In genomic region chrX:13742397-13743176, GRCh38 we compare ENCODE assay signal across 8 cellular contexts. TPM values are rescaled to one million over a fixed set of nuclear protein-coding genes. Genes with fewer than 3 reads are reported as not detected.
DNase-seq lines count a peak whose midpoint lies in the region; ATAC-seq lines count a peak whose summit lies in the region.

No MANE protein-coding gene starts in this region.

- H3K36me3 Mint-ChIP-seq in CD4-positive, alpha-beta memory T cell = peaks cover 33 to 39% of the 10 kb centered on the region in 2 donors
- H3K36me3 Mint-ChIP-seq in activated naive CD4-positive, alpha-beta T cell treated with anti-CD3 and anti-CD28 coated beads for 36 hours (ENCODE audit: low read depth) = peaks cover 14% of the 10 kb centered on the region

- H3K4me3 Mint-ChIP-seq in CD4-positive, alpha-beta memory T cell = peak overlapping the region; percentile 74 to 91 (median 82)
- peak overlapping the region; percentile 58 for H3K4me3 Mint-ChIP-seq in activated naive CD4-positive, alpha-beta T cell treated with anti-CD3 and anti-CD28 coated beads for 36 hours

- H3K36me3 ChIP-seq in CD4-positive, alpha-beta memory T cell (ENCODE audit: insufficient read depth, low read length) = peaks cover 14% of the 10 kb centered on the region

- H3K27me3 Mint-ChIP-seq in CD4-positive, alpha-beta memory T cell = no peaks in the 10 kb centered on the region
- no peaks in the 10 kb centered on the region for H3K27me3 Mint-ChIP-seq in activated naive CD4-positive, alpha-beta T cell treated with anti-CD3 and anti-CD28 coated beads for 36 hours (ENCODE audit: low read depth)

- H3K27ac Mint-ChIP-seq in CD4-positive, alpha-beta memory T cell = peak overlapping the region; percentile 94 to 97 (median 96)
- peak overlapping the region; percentile 85 for H3K27ac Mint-ChIP-seq in activated naive CD4-positive, alpha-beta T cell treated with anti-CD3 and anti-CD28 coated beads for 36 hours

- ATAC-seq in GM21360 (IDR thresholded peaks at IDR 0.05; ENCODE audit: unreplicated experiment) (peak; percentile 90), HG03520 (IDR thresholded peaks at IDR 0.05; ENCODE audit: unreplicated experiment) (peak; percentile 86)

- peak overlapping the region; percentile 69 for H3K27ac ChIP-seq in CD4-positive, alpha-beta memory T cell (ENCODE audit: low read depth, low read length)

- H3K4me1 Mint-ChIP-seq in CD4-positive, alpha-beta memory T cell = peaks cover 15 to 28% (median 23%) of the 10 kb centered on the region in 4 donors
- H3K4me1 Mint-ChIP-seq in activated naive CD4-positive, alpha-beta T cell treated with anti-CD3 and anti-CD28 coated beads for 36 hours (ENCODE audit: low read depth) = peaks cover 31% of the 10 kb centered on the region

- POLR2A ChIA-PET in CD4-positive, alpha-beta memory T cell (lab: Charles Lee; ENCODE audit: partially characterized antibody) = interaction anchor here (1.1 to 2.1 kb wide), 4 partner anchors 8 to 89 kb away, joined by 3 to 10 read pairs (median 6); partner anchors contain the start of genes OFD1, RAB9A, TCEANC and TRAPPC2

- DNase-seq in CD4-positive, alpha-beta memory T cell = peak; percentile 48 to 74 (median 61)
- DNase-seq in activated naive CD4-positive, alpha-beta T cell treated with anti-CD3 and anti-CD28 coated beads for 36 hours = peak; percentile 75
- DNase-seq in stimulated activated CD4-positive, alpha-beta T cell treated with anti-CD3 and anti-CD28 coated beads, Interleukin-12 subunit alpha, Interleukin-12 subunit beta, amount 100 ng/mL, for 4 hours = peak; percentile 28
- DNase-seq in SIG-M5 treated with dmso at 0.1 percent for 504 hours (lab: John Stamatoyannopoulos, UW; ENCODE audit: unreplicated experiment) (no peak), NCI-H1048 (lab: John Stamatoyannopoulos, UW) (no peak), posterior cingulate gyrus (no peak)

- H3K27me3 ChIP-seq in CD4-positive, alpha-beta memory T cell (ENCODE audit: insufficient read depth, low read length) = no peaks in the 10 kb centered on the region

- intact Hi-C loops in CD4-positive, alpha-beta memory T cell (cut with micrococcal nuclease) = no loop called here
- intact Hi-C loops in activated naive CD4-positive, alpha-beta T cell treated with anti-CD3 and anti-CD28 coated beads for 36 hours (cut with micrococcal nuclease) = loop anchor here (1.0 to 5.0 kb wide), 11 partner anchors 8 to 1416 kb away; partner anchors contain the start of genes OFD1, RAB9A, TCEANC and TRAPPC2
- intact Hi-C loops in posterior cingulate gyrus (cut with DNase I) = loop anchor here (10.0 kb wide), 1 partner anchor 238 kb away; no protein-coding TSS in a partner anchor

- no peak overlapping the region for H3K4me3 ChIP-seq in CD4-positive, alpha-beta memory T cell (ENCODE audit: low read length in 2 of 2)

- CTCF ChIA-PET in CD4-positive, alpha-beta memory T cell (lab: Charles Lee; ENCODE audit: partially characterized antibody) = interaction anchor here (1.1 kb wide), 1 partner anchor 42 kb away, joined by 3 read pairs; no protein-coding TSS in a partner anchor
- CTCF ChIA-PET in activated naive CD4-positive, alpha-beta T cell treated with anti-CD3 and anti-CD28 coated beads for 36 hours (lab: Charles Lee) = no interaction called here

- no peaks in the 10 kb centered on the region for H3K9me3 Mint-ChIP-seq in CD4-positive, alpha-beta memory T cell
- no peaks in the 10 kb centered on the region for H3K9me3 Mint-ChIP-seq in activated naive CD4-positive, alpha-beta T cell treated with anti-CD3 and anti-CD28 coated beads for 36 hours

- H3K9me3 ChIP-seq in CD4-positive, alpha-beta memory T cell (ENCODE audit: control insufficient read depth in 1 of 2, low read length in 2 of 2) = no peaks in the 10 kb centered on the region

- peaks cover 36% of the 10 kb centered on the region for H3K4me1 ChIP-seq in CD4-positive, alpha-beta memory T cell (ENCODE audit: insufficient read depth, low read length)

RNA-seq across cellular contexts. Expression of gene OFD1, which starts 8.0 kb away (rescaled TPM):
- total RNA-seq in CD4-positive, alpha-beta memory T cell = 100 to 1,000 TPM; 135 TPM
- polyA plus RNA-seq in CD4-positive, alpha-beta memory T cell = 10 to 100 TPM; 22.0 to 39.0 TPM
- total RNA-seq in activated naive CD4-positive, alpha-beta T cell treated with anti-CD3 and anti-CD28 coated beads for 36 hours = 10 to 100 TPM; 25.3 to 26.2 TPM

RNA-seq across cellular contexts. Expression of gene TRAPPC2, which starts 8.2 kb away (rescaled TPM):
- 10 to 100 TPM; 36.6 to 39.6 TPM for total RNA-seq in CD4-positive, alpha-beta memory T cell
- 10 to 100 TPM; 33.1 to 45.9 TPM for polyA plus RNA-seq in CD4-positive, alpha-beta memory T cell
- 10 to 100 TPM in 1 of 2 experiments, 1 to 10 TPM in 1; 9.6 to 10.7 TPM for total RNA-seq in activated naive CD4-positive, alpha-beta T cell treated with anti-CD3 and anti-CD28 coated beads for 36 hours

RNA-seq across cellular contexts. Expression of gene RAB9A, which starts 53.7 kb away (rescaled TPM):
- total RNA-seq in CD4-positive, alpha-beta memory T cell = 10 to 100 TPM; 19.9 to 22.7 TPM
- polyA plus RNA-seq in CD4-positive, alpha-beta memory T cell = 10 to 100 TPM; 31.7 to 33.4 TPM
- total RNA-seq in activated naive CD4-positive, alpha-beta T cell treated with anti-CD3 and anti-CD28 coated beads for 36 hours = 10 to 100 TPM; 22.8 to 23.3 TPM

Comparison
In these comparisons a context has a peak if more than half of its experiments do, and no peak if none do; other contexts are left out.
1. DNase-seq: peak in CD4-positive, alpha-beta memory T cell (5 of 5), activated naive CD4-positive, alpha-beta T cell treated with anti-CD3 and anti-CD28 coated beads for 36 hours (single experiment) and stimulated activated CD4-positive, alpha-beta T cell treated with anti-CD3 and anti-CD28 coated beads, Interleukin-12 subunit alpha, Interleukin-12 subunit beta, amount 100 ng/mL, for 4 hours (single experiment); none in SIG-M5 treated with dmso at 0.1 percent for 504 hours (single experiment), NCI-H1048 (single experiment) and posterior cingulate gyrus (0 of 10).
2. RNA of gene OFD1, which starts 8.0 kb away (total RNA-seq): 135 TPM in CD4-positive, alpha-beta memory T cell; 25.3 to 26.2 TPM in activated naive CD4-positive, alpha-beta T cell treated with anti-CD3 and anti-CD28 coated beads for 36 hours; every median in the first group is over 4 times any median in the second.